18 cellular contexts compared by ENCODE assay signal in the genomic region with DNA sequence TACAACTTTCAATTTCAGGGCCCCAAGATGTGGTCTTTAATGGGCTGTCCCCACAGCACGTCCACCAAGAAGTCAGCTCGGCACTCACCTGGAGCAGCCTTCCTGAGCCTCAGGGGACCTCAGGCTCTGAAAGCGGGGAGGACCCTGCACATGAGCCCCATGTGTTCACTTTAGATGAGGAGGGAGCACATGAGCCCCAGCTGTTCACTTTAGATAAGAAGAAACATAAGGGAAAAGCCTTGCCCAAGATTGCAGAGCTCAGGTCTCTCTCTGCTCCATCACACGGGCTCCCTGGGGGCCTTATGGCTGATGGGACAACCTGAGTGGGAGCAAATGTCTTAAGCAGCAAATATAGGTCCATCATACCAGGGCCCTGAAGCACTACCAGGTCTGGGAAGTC. TPM values are rescaled to one million over a fixed set of nuclear protein-coding genes. Genes with fewer than 3 reads are reported as not detected.
DNase-seq lines count a peak whose midpoint lies in the region; ATAC-seq and TF ChIP-seq lines count a peak whose summit lies in the region.
"Had no signal": no experiment of that assay in that cellular context is flagged by ENCODE, and none has a peak within 500 bp of the region (broad histone marks: within the 10 kb centered on the region; RNA-seq: fewer than 3 reads in every experiment).

No MANE protein-coding gene starts in this region.

- H3K27ac Mint-ChIP-seq in glutamatergic neuron (ENCODE audit: unreplicated experiment) = peak overlapping the region; percentile 78
- H3K27ac Mint-ChIP-seq: CD4-positive, alpha-beta memory T cell; HFFc6 had no signal

- peak overlapping the region in 3 of 5 donors; percentile 11 to 74 (median 29) for H3K27ac ChIP-seq in adrenal gland

- no peak for ATAC-seq in GM18909 (IDR thresholded peaks at IDR 0.05; ENCODE audit: poor library complexity, unreplicated experiment)
- ATAC-seq: GM12878 had no signal

- H3K36me3 Mint-ChIP-seq in glutamatergic neuron (ENCODE audit: unreplicated experiment) = peaks cover 31% of the 10 kb centered on the region

- 90 to 100% (median 94%) methylated on average over 1 to 4 of the region's 4 CpGs for WGBS in adrenal gland, 4 donors

- H3K9me3 ChIP-seq in adrenal gland (replicated peaks in 1 of 3) = no peaks in the 10 kb centered on the region
- H3K9me3 ChIP-seq: HAP-1 had no signal

- no peak for TF ChIP-seq POLR2A in adrenal gland (IDR thresholded peaks at IDR 0.05)

- H3K27me3 Mint-ChIP-seq in glutamatergic neuron (ENCODE audit: unreplicated experiment) = peaks cover 8% of the 10 kb centered on the region
- H3K27me3 Mint-ChIP-seq: CD4-positive, alpha-beta memory T cell had no signal

- peak; percentile 80 for DNase-seq in NCI-H2171 treated with DMSO at 0.1 percent for 48 hours (lab: John Stamatoyannopoulos, UW)
- no peak for DNase-seq in adrenal gland
- no peak for DNase-seq in glutamatergic neuron
- no peak for DNase-seq in central memory CD4-positive, alpha-beta T cell
- no peak for DNase-seq in activated CD4-positive, CD25-positive, alpha-beta regulatory T cell treated with anti-CD3 and anti-CD28 coated beads, Interleukin-2, amount 50 U/mL, for 72 hours
- DNase-seq: C1 segment of cervical spinal cord; Calu3; CD4-positive, alpha-beta memory T cell; COR-L47; DMS79; EL; GDM1; GOT3; HFFc6 had no signal

- intact Hi-C loops in adrenal gland (cut with DNase I) = no loop called here

- no peak for TF ChIP-seq CTCF in adrenal gland (IDR thresholded peaks at IDR 0.05)
- no peak for TF ChIP-seq CTCF in glutamatergic neuron (IDR thresholded peaks at IDR 0.05; ENCODE audit: partially characterized antibody, unreplicated experiment)

- no peaks in the 10 kb centered on the region for H3K4me1 ChIP-seq in adrenal gland (replicated peaks in 1 of 2)
- H3K4me1 ChIP-seq: HAP-1 had no signal

- H3K9me3 Mint-ChIP-seq in glutamatergic neuron (ENCODE audit: unreplicated experiment) = peaks cover 24% of the 10 kb centered on the region
- H3K9me3 Mint-ChIP-seq: CD4-positive, alpha-beta memory T cell; HFFc6 had no signal

- H3K27me3 ChIP-seq in adrenal gland = no peaks in the 10 kb centered on the region

- peak overlapping the region; percentile 16 for H3K4me3 Mint-ChIP-seq in glutamatergic neuron (ENCODE audit: unreplicated experiment)
- H3K4me3 Mint-ChIP-seq: CD4-positive, alpha-beta memory T cell; HFFc6 had no signal

- H3K4me3 ChIP-seq in adrenal gland = no peak overlapping the region
- H3K4me3 ChIP-seq: GM12878, HAP-1 had no signal

- peaks cover 0 to 100% of the 10 kb centered on the region in 2 donors for H3K36me3 ChIP-seq in adrenal gland (replicated peaks in 1 of 2)
- H3K36me3 ChIP-seq: HAP-1 had no signal

- H3K4me1 Mint-ChIP-seq in glutamatergic neuron (ENCODE audit: low read depth, unreplicated experiment) = peaks cover 16% of the 10 kb centered on the region
- H3K4me1 Mint-ChIP-seq: CD4-positive, alpha-beta memory T cell had no signal

RNA-seq across cellular contexts. Expression of a gene that starts 56.4 kb away (rescaled TPM):
- 10 to 100 TPM in 5 of 8 donors, 1 to 10 TPM in 3; 8.1 to 28.2 (median 12.5) TPM for total RNA-seq in adrenal gland
- 10 to 100 TPM in 2 of 3 donors, 1 to 10 TPM in 1; 8.5 to 36.5 (median 14.0) TPM for polyA plus RNA-seq in adrenal gland
- 2.8 TPM for total RNA-seq in glutamatergic neuron (ENCODE audit: unreplicated experiment)
- total RNA-seq: A172 had no signal
